In the genomic region with DNA sequence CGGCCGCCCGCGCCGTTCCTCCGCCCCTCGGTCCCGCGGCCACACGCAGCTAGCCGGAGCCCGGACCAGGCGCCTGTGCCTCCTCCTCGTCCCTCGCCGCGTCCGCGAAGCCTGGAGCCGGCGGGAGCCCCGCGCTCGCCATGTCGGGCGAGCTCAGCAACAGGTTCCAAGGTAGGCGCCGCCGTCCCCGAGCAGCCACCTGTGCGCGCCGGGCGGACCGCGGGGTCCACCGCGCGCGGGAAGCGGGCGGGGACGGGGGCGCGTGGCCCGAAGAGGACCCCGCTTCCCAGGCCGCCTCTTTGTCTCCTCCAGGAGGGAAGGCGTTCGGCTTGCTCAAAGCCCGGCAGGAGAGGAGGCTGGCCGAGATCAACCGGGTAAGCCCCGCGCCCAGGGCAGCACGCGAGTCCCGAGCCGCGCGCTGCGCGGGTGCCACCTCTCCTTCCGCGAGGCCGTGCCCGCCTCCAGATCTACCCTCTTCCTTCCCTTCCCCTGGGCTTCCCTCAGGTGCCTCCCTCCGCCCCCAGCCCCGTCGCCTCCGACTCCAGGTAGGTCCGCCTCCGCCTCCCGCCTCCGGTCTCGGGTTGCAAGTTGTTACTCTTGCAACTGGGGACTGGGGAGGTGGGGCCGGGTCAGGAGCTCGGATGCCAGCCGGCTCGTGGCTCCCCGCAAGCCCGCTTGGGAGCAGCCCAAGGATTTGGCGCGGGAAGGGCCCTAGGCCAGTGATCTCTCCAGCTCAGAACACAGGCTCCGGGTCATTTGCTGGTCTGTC, we compare ENCODE assay signal across 1 cellular context.
TF ChIP-seq lines count a peak whose summit lies in the region.

A gene (plus strand): TSS at position 42 of the 769 bp plus-strand sequence. CDS start 99 bp downstream, at position 141.

TF ChIP-seq in HepG2, 621 proteins besides CTCF, POLR2A, EP300 and RAD21 (continued from another document and continues in another):
- TF ChIP-seq, protein P1, sequence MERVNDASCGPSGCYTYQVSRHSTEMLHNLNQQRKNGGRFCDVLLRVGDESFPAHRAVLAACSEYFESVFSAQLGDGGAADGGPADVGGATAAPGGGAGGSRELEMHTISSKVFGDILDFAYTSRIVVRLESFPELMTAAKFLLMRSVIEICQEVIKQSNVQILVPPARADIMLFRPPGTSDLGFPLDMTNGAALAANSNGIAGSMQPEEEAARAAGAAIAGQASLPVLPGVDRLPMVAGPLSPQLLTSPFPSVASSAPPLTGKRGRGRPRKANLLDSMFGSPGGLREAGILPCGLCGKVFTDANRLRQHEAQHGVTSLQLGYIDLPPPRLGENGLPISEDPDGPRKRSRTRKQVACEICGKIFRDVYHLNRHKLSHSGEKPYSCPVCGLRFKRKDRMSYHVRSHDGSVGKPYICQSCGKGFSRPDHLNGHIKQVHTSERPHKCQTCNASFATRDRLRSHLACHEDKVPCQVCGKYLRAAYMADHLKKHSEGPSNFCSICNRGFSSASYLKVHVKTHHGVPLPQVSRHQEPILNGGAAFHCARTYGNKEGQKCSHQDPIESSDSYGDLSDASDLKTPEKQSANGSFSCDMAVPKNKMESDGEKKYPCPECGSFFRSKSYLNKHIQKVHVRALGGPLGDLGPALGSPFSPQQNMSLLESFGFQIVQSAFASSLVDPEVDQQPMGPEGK (CRISPR knock-in tag; IDR thresholded peaks at IDR 0.05), result 0 out of 2 replicates have a peak, but pooled peaks have one; percentile 4
- TF ChIP-seq ZNF501 (CRISPR knock-in tag; IDR thresholded peaks at IDR 0.05) (peak; percentile 26; the same call in 1 of the 2 replicates), ZNF777 (CRISPR knock-in tag; IDR thresholded peaks at IDR 0.05) (peak; percentile 3; the same call in 1 of the 2 replicates), ZEB1 (IDR thresholded peaks at IDR 0.05; ENCODE audit: insufficient replicate concordance, low read depth) (peak; percentile 35), ZNF709 (CRISPR knock-in tag; IDR thresholded peaks at IDR 0.05) (peak; percentile 64; the same call in 1 of the 2 replicates), ZNF33B (CRISPR knock-in tag; IDR thresholded peaks at IDR 0.05) (0 out of 2 replicates have a peak, but pooled peaks have one; percentile 54), KDM5B (CRISPR knock-in tag; IDR thresholded peaks at IDR 0.05; ENCODE audit: borderline replicate concordance) (peak; percentile 75; the same call in 1 of the 2 replicates), ZNF446 (CRISPR knock-in tag; IDR thresholded peaks at IDR 0.05) (0 out of 2 replicates have a peak, but pooled peaks have one; percentile 65), NR3C1 (CRISPR knock-in tag; IDR thresholded peaks at IDR 0.05) (no peak), ZNF17 (CRISPR knock-in tag; IDR thresholded peaks at IDR 0.05) (no peak), EEA1 (CRISPR knock-in tag; IDR thresholded peaks at IDR 0.05; ENCODE audit: borderline replicate concordance) (peak; percentile 12; the same call in 1 of the 2 replicates), ZSCAN25 (CRISPR knock-in tag; IDR thresholded peaks at IDR 0.05) (peak; percentile 98), POLR2G (IDR thresholded peaks at IDR 0.05; ENCODE audit: low read depth, low read length) (peak; percentile 49; the same call in 1 of the 2 replicates), LCORL (IDR thresholded peaks at IDR 0.05) (no peak), LCORL (CRISPR knock-in tag; IDR thresholded peaks at IDR 0.05) (no peak), ZNF776 (CRISPR knock-in tag; IDR thresholded peaks at IDR 0.05) (peak; percentile 74; the same call in 1 of the 2 replicates), NCOA2 (CRISPR knock-in tag; IDR thresholded peaks at IDR 0.05) (no peak), ZFP36L2 (CRISPR knock-in tag; IDR thresholded peaks at IDR 0.05) (no peak), PCBP1 (IDR thresholded peaks at IDR 0.05; ENCODE audit: borderline replicate concordance, low read depth, low read length) (peak; percentile 9; the same call in 1 of the 2 replicates), ZSCAN20 (CRISPR knock-in tag; IDR thresholded peaks at IDR 0.05; ENCODE audit: borderline replicate concordance) (no peak), CBFB (CRISPR knock-in tag; IDR thresholded peaks at IDR 0.05) (no peak), ZNF496 (CRISPR knock-in tag; IDR thresholded peaks at IDR 0.05; ENCODE audit: insufficient replicate concordance) (no peak)
- TF ChIP-seq, protein P2, sequence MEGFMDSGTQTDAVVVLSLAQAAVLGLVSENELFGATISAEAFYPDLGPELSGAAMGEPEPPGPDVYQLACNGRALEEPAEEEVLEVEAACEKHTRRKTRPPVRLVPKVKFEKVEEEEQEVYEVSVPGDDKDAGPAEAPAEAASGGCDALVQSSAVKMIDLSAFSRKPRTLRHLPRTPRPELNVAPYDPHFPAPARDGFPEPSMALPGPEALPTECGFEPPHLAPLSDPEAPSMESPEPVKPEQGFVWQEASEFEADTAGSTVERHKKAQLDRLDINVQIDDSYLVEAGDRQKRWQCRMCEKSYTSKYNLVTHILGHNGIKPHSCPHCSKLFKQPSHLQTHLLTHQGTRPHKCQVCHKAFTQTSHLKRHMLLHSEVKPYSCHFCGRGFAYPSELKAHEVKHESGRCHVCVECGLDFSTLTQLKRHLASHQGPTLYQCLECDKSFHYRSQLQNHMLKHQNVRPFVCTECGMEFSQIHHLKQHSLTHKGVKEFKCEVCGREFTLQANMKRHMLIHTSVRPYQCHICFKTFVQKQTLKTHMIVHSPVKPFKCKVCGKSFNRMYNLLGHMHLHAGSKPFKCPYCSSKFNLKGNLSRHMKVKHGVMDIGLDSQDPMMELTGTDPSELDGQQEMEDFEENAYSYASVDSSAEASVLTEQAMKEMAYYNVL (CRISPR knock-in tag; IDR thresholded peaks at IDR 0.05; ENCODE audit: borderline replicate concordance), result 0 out of 2 replicates have a peak, but pooled peaks have one; percentile 67
- TF ChIP-seq, protein P3, sequence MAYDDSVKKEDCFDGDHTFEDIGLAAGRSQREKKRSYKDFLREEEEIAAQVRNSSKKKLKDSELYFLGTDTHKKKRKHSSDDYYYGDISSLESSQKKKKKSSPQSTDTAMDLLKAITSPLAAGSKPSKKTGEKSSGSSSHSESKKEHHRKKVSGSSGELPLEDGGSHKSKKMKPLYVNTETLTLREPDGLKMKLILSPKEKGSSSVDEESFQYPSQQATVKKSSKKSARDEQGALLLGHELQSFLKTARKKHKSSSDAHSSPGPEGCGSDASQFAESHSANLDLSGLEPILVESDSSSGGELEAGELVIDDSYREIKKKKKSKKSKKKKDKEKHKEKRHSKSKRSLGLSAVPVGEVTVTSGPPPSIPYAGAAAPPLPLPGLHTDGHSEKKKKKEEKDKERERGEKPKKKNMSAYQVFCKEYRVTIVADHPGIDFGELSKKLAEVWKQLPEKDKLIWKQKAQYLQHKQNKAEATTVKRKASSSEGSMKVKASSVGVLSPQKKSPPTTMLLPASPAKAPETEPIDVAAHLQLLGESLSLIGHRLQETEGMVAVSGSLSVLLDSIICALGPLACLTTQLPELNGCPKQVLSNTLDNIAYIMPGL (CRISPR knock-in tag; IDR thresholded peaks at IDR 0.05; ENCODE audit: borderline replicate concordance in 1 of 2, low read depth in 1 of 2), result peak in 1 of 2 experiments; percentile 15; a peak in 1 of 4 replicates
- TF ChIP-seq, protein P4, sequence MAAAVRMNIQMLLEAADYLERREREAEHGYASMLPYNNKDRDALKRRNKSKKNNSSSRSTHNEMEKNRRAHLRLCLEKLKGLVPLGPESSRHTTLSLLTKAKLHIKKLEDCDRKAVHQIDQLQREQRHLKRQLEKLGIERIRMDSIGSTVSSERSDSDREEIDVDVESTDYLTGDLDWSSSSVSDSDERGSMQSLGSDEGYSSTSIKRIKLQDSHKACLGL (CRISPR knock-in tag; IDR thresholded peaks at IDR 0.05), result peak; percentile 31; the same call in 1 of the 2 replicates
- TF ChIP-seq, protein P5, sequence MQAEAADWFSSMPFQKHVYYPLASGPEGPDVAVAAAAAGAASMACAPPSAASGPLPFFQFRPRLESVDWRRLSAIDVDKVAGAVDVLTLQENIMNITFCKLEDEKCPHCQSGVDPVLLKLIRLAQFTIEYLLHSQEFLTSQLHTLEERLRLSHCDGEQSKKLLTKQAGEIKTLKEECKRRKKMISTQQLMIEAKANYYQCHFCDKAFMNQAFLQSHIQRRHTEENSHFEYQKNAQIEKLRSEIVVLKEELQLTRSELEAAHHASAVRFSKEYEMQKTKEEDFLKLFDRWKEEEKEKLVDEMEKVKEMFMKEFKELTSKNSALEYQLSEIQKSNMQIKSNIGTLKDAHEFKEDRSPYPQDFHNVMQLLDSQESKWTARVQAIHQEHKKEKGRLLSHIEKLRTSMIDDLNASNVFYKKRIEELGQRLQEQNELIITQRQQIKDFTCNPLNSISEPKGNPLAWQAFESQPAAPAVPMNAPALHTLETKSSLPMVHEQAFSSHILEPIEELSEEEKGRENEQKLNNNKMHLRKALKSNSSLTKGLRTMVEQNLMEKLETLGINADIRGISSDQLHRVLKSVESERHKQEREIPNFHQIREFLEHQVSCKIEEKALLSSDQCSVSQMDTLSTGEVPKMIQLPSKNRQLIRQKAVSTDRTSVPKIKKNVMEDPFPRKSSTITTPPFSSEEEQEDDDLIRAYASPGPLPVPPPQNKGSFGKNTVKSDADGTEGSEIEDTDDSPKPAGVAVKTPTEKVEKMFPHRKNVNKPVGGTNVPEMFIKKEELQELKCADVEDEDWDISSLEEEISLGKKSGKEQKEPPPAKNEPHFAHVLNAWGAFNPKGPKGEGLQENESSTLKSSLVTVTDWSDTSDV (CRISPR knock-in tag; IDR thresholded peaks at IDR 0.05), result peak; percentile 37; the same call in 1 of the 2 replicates
- TF ChIP-seq, protein P6, sequence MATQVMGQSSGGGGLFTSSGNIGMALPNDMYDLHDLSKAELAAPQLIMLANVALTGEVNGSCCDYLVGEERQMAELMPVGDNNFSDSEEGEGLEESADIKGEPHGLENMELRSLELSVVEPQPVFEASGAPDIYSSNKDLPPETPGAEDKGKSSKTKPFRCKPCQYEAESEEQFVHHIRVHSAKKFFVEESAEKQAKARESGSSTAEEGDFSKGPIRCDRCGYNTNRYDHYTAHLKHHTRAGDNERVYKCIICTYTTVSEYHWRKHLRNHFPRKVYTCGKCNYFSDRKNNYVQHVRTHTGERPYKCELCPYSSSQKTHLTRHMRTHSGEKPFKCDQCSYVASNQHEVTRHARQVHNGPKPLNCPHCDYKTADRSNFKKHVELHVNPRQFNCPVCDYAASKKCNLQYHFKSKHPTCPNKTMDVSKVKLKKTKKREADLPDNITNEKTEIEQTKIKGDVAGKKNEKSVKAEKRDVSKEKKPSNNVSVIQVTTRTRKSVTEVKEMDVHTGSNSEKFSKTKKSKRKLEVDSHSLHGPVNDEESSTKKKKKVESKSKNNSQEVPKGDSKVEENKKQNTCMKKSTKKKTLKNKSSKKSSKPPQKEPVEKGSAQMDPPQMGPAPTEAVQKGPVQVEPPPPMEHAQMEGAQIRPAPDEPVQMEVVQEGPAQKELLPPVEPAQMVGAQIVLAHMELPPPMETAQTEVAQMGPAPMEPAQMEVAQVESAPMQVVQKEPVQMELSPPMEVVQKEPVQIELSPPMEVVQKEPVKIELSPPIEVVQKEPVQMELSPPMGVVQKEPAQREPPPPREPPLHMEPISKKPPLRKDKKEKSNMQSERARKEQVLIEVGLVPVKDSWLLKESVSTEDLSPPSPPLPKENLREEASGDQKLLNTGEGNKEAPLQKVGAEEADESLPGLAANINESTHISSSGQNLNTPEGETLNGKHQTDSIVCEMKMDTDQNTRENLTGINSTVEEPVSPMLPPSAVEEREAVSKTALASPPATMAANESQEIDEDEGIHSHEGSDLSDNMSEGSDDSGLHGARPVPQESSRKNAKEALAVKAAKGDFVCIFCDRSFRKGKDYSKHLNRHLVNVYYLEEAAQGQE (IDR thresholded peaks at IDR 0.05; ENCODE audit: borderline replicate concordance in 1 of 2, low read depth in 1 of 2, low read length in 2 of 2), result no peak
- TF ChIP-seq, protein P7, sequence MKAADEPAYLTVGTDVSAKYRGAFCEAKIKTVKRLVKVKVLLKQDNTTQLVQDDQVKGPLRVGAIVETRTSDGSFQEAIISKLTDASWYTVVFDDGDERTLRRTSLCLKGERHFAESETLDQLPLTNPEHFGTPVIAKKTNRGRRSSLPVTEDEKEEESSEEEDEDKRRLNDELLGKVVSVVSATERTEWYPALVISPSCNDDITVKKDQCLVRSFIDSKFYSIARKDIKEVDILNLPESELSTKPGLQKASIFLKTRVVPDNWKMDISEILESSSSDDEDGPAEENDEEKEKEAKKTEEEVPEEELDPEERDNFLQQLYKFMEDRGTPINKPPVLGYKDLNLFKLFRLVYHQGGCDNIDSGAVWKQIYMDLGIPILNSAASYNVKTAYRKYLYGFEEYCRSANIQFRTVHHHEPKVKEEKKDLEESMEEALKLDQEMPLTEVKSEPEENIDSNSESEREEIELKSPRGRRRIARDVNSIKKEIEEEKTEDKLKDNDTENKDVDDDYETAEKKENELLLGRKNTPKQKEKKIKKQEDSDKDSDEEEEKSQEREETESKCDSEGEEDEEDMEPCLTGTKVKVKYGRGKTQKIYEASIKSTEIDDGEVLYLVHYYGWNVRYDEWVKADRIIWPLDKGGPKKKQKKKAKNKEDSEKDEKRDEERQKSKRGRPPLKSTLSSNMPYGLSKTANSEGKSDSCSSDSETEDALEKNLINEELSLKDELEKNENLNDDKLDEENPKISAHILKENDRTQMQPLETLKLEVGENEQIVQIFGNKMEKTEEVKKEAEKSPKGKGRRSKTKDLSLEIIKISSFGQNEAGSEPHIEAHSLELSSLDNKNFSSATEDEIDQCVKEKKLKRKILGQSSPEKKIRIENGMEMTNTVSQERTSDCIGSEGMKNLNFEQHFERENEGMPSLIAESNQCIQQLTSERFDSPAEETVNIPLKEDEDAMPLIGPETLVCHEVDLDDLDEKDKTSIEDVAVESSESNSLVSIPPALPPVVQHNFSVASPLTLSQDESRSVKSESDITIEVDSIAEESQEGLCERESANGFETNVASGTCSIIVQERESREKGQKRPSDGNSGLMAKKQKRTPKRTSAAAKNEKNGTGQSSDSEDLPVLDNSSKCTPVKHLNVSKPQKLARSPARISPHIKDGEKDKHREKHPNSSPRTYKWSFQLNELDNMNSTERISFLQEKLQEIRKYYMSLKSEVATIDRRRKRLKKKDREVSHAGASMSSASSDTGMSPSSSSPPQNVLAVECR (CRISPR knock-in tag; IDR thresholded peaks at IDR 0.05; ENCODE audit: borderline replicate concordance), result peak; percentile 35; the same call in 1 of the 2 replicates
- TF ChIP-seq, protein P8, sequence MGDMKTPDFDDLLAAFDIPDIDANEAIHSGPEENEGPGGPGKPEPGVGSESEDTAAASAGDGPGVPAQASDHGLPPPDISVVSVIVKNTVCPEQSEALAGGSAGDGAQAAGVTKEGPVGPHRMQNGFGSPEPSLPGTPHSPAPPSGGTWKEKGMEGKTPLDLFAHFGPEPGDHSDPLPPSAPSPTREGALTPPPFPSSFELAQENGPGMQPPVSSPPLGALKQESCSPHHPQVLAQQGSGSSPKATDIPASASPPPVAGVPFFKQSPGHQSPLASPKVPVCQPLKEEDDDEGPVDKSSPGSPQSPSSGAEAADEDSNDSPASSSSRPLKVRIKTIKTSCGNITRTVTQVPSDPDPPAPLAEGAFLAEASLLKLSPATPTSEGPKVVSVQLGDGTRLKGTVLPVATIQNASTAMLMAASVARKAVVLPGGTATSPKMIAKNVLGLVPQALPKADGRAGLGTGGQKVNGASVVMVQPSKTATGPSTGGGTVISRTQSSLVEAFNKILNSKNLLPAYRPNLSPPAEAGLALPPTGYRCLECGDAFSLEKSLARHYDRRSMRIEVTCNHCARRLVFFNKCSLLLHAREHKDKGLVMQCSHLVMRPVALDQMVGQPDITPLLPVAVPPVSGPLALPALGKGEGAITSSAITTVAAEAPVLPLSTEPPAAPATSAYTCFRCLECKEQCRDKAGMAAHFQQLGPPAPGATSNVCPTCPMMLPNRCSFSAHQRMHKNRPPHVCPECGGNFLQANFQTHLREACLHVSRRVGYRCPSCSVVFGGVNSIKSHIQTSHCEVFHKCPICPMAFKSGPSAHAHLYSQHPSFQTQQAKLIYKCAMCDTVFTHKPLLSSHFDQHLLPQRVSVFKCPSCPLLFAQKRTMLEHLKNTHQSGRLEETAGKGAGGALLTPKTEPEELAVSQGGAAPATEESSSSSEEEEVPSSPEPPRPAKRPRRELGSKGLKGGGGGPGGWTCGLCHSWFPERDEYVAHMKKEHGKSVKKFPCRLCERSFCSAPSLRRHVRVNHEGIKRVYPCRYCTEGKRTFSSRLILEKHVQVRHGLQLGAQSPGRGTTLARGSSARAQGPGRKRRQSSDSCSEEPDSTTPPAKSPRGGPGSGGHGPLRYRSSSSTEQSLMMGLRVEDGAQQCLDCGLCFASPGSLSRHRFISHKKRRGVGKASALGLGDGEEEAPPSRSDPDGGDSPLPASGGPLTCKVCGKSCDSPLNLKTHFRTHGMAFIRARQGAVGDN (CRISPR knock-in tag; IDR thresholded peaks at IDR 0.05), result peak; percentile 77
